Comparison of ENCODE assay signal across 6 cellular contexts in genomic region chr16:87121816-87122215, GRCh38.
"Had no signal": no experiment of that assay in that cellular context is flagged by ENCODE, and none has a peak within 500 bp of the region (broad histone marks: within the 10 kb centered on the region; RNA-seq: fewer than 3 reads in every experiment).

No MANE protein-coding gene starts in this region.

- H3K4me3 Mint-ChIP-seq: H9, IgD-negative memory B cell had no signal

- H3K27ac ChIP-seq: HL-60 had no signal

- ATAC-seq: HepG2 had no signal

- H3K27ac Mint-ChIP-seq: H9, IgD-negative memory B cell had no signal

- DNase-seq: GOT3, H9, HCEC 1CT had no signal

- FAIRE-seq: HepG2 had no signal

- H3K4me1 Mint-ChIP-seq: IgD-negative memory B cell had no signal

- H3K9me3 Mint-ChIP-seq: H9 had no signal

- H3K36me3 Mint-ChIP-seq: IgD-negative memory B cell had no signal
